ENCODE assay signal across 22 cellular contexts in the genomic region with DNA sequence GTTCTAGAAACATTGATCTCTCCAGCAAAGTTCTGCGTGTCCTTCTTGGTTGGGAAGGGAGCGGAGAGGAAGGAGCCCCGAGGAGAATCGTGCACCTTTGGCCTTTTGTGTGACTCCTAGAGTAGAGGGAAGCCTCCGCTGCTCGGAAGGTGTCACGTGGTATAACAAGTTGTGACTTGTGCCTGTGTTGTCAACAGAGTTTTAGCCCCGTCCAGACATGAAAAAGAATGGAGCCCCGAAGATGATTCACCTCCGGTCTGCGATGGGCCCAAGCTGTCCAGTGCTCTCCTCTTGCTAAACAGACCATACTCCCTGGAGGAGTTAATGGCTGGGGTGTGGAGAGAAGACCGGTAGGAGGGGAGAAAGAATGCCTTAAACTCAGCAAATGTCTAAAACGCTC. TPM values are rescaled to one million over a fixed set of nuclear protein-coding genes. Genes with fewer than 3 reads are reported as not detected.
"Had no signal": no experiment of that assay in that cellular context is flagged by ENCODE, and none has a peak within 500 bp of the region (broad histone marks: within the 10 kb centered on the region; RNA-seq: fewer than 3 reads in every experiment).

No MANE protein-coding gene starts in this region.

- H3K27ac Mint-ChIP-seq: activated CD8-positive, alpha-beta memory T cell treated with anti-CD3 and anti-CD28 coated beads, Interleukin-2, amount 10 ng/mL, durations not matched to agents 7 days and 5 days; activated naive CD4-positive, alpha-beta T cell treated with anti-CD3 and anti-CD28 coated beads, Interleukin-2, amount 50 U/mL, for 24 hours; activated T-cell treated with anti-CD3 and anti-CD28 coated beads, Interleukin-2, amount 50 U/mL, for 24 hours; endodermal cell; natural killer cell treated with Interleukin-12 subunit alpha and Interleukin-12 subunit beta and Interleukin-15 and Interleukin-18, amount 100 ng/mL, for 72 hours had no signal

- H3K4me3 ChIP-seq: esophagus squamous epithelium, left lung, sigmoid colon, upper lobe of right lung had no signal

- H3K36me3 Mint-ChIP-seq: activated CD8-positive, alpha-beta memory T cell treated with anti-CD3 and anti-CD28 coated beads, Interleukin-2, amount 10 ng/mL, durations not matched to agents 7 days and 5 days; activated naive CD4-positive, alpha-beta T cell treated with anti-CD3 and anti-CD28 coated beads, Interleukin-2, amount 50 U/mL, for 24 hours; natural killer cell treated with Interleukin-12 subunit alpha and Interleukin-12 subunit beta and Interleukin-15 and Interleukin-18, amount 100 ng/mL, for 72 hours had no signal

- H3K27me3 ChIP-seq: esophagus squamous epithelium had no signal

- DNase-seq: activated CD4-positive, alpha-beta T cell treated with anti-CD3 and anti-CD28 coated beads, Interleukin-2, amount 50 U/mL, for 48 hours; activated CD4-positive, CD25-positive, alpha-beta regulatory T cell treated with anti-CD3 and anti-CD28 coated beads, Interleukin-2, amount 50 U/mL, for 72 hours; activated CD8-positive, alpha-beta memory T cell treated with anti-CD3 and anti-CD28 coated beads, Interleukin-2, amount 10 ng/mL, durations not matched to agents 7 days and 5 days; activated effector memory CD4-positive, alpha-beta T cell treated with Interleukin-2 at 50 U/mL for 16 hours; activated T-cell treated with anti-CD3 and anti-CD28 coated beads, Interleukin-2, amount 50 U/mL, for 24 hours; amniotic stem cell; brain microvascular endothelial cell; dermis blood vessel endothelial cell; esophagus squamous epithelium; foreskin fibroblast; left lung; mesenchymal stem cell; occipital lobe; sigmoid colon; stimulated activated CD4-positive, alpha-beta T cell treated with anti-CD3 and anti-CD28 coated beads, Interleukin-12 subunit alpha, Interleukin-12 subunit beta, amount 100 ng/mL, for 4 hours; stimulated activated naive CD4-positive, alpha-beta T cell; substantia nigra; upper lobe of right lung had no signal

- H3K36me3 ChIP-seq: brain microvascular endothelial cell, left lung, sigmoid colon, upper lobe of right lung had no signal

- H3K9me3 Mint-ChIP-seq: activated naive CD4-positive, alpha-beta T cell treated with anti-CD3 and anti-CD28 coated beads, Interleukin-2, amount 50 U/mL, for 24 hours; activated T-cell treated with anti-CD3 and anti-CD28 coated beads, Interleukin-2, amount 50 U/mL, for 24 hours; endodermal cell; natural killer cell treated with Interleukin-12 subunit alpha and Interleukin-12 subunit beta and Interleukin-15 and Interleukin-18, amount 100 ng/mL, for 72 hours had no signal

- ATAC-seq: activated CD8-positive, alpha-beta memory T cell treated with anti-CD3 and anti-CD28 coated beads, Interleukin-2, amount 10 ng/mL, durations not matched to agents 7 days and 5 days; left lung; natural killer cell treated with Interleukin-12 subunit alpha and Interleukin-12 subunit beta and Interleukin-15 and Interleukin-18, amount 100 ng/mL, for 72 hours; upper lobe of right lung had no signal

- H3K4me1 ChIP-seq: left lung, sigmoid colon, upper lobe of right lung had no signal

- H3K27ac ChIP-seq: brain microvascular endothelial cell, esophagus squamous epithelium, left lung, sigmoid colon, upper lobe of right lung had no signal

- H3K4me1 Mint-ChIP-seq: activated CD8-positive, alpha-beta memory T cell treated with anti-CD3 and anti-CD28 coated beads, Interleukin-2, amount 10 ng/mL, durations not matched to agents 7 days and 5 days; activated naive CD4-positive, alpha-beta T cell treated with anti-CD3 and anti-CD28 coated beads, Interleukin-2, amount 50 U/mL, for 24 hours had no signal

- H3K9me3 ChIP-seq: esophagus squamous epithelium, left lung, sigmoid colon, upper lobe of right lung had no signal

- H3K4me3 Mint-ChIP-seq: activated CD8-positive, alpha-beta memory T cell treated with anti-CD3 and anti-CD28 coated beads, Interleukin-2, amount 10 ng/mL, durations not matched to agents 7 days and 5 days; activated naive CD4-positive, alpha-beta T cell treated with anti-CD3 and anti-CD28 coated beads, Interleukin-2, amount 50 U/mL, for 24 hours; activated T-cell treated with anti-CD3 and anti-CD28 coated beads, Interleukin-2, amount 50 U/mL, for 24 hours; endodermal cell; natural killer cell treated with Interleukin-12 subunit alpha and Interleukin-12 subunit beta and Interleukin-15 and Interleukin-18, amount 100 ng/mL, for 72 hours had no signal

RNA-seq across cellular contexts. Expression of a gene that starts 7.0 kb away (rescaled TPM):
- total RNA-seq: activated CD8-positive, alpha-beta memory T cell treated with anti-CD3 and anti-CD28 coated beads, Interleukin-2, amount 10 ng/mL, durations not matched to agents 7 days and 5 days; dermis blood vessel endothelial cell; pulmonary artery endothelial cell had no signal
